ENCODE assay signal across 1 cellular context in the genomic region with DNA sequence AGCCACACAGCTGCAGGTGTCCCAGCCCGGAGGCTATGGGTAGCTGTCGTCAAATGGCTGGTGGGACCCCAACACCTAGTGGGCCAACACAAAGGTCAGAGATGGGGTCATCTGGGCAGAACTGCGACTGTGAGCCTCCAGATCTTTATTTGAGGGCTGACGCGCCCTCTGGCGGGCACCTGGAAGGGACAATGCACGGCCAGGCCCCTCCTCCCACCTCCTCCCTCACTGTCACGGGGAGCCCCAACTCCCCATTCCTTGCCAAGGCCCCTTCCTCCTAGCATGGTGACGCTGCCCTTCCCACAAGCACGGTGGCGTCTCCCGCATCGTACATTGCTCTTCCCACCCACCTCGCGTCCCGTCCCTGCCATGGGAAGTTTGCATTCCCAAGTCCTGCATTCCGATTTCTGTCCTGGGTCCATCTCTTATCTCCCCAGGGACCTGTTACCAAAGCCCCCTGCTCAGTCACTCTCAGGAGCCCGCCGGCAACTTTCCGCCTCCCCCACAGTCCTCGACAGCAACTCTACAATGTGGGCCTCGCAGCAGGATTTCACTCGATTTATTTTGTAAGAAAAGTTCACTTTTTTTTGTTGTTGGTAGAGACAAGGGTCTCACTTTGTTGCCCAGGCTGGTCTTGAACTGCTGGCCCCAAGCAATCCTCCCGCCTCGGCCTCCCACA.
TF ChIP-seq lines count a peak whose summit lies in the region.

No MANE protein-coding gene starts in this region.

TF ChIP-seq in SK-N-SH treated with all-trans-retinoic acid at 6 μM for 48 hours, 23 proteins besides CTCF, POLR2A, EP300 and RAD21 (continued from another document):
- TF ChIP-seq, protein P1, sequence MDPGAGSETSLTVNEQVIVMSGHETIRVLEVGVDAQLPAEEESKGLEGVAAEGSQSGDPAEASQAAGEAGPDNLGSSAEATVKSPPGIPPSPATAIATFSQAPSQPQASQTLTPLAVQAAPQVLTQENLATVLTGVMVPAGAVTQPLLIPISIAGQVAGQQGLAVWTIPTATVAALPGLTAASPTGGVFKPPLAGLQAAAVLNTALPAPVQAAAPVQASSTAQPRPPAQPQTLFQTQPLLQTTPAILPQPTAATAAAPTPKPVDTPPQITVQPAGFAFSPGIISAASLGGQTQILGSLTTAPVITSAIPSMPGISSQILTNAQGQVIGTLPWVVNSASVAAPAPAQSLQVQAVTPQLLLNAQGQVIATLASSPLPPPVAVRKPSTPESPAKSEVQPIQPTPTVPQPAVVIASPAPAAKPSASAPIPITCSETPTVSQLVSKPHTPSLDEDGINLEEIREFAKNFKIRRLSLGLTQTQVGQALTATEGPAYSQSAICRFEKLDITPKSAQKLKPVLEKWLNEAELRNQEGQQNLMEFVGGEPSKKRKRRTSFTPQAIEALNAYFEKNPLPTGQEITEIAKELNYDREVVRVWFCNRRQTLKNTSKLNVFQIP (CRISPR knock-in tag; IDR thresholded peaks at IDR 0.05; ENCODE audit: borderline replicate concordance, low read depth) = no peak
- TF ChIP-seq TOX (CRISPR knock-in tag; IDR thresholded peaks at IDR 0.05; ENCODE audit: borderline replicate concordance) (no peak), ZNF565 (CRISPR knock-in tag; conservative IDR thresholded peaks at IDR 0.05; ENCODE audit: low read depth) (no peak), ARNTL (CRISPR knock-in tag; IDR thresholded peaks at IDR 0.05; ENCODE audit: borderline replicate concordance, low read depth) (no peak), RARB (CRISPR knock-in tag; IDR thresholded peaks at IDR 0.05) (no peak), ZFP3 (CRISPR knock-in tag; IDR thresholded peaks at IDR 0.05) (no peak), ZC3H10 (CRISPR knock-in tag; IDR thresholded peaks at IDR 0.05) (no peak), ZNF70 (CRISPR knock-in tag; IDR thresholded peaks at IDR 0.05) (no peak), OSR1 (CRISPR knock-in tag; IDR thresholded peaks at IDR 0.05) (no peak), TCF4 (CRISPR knock-in tag; IDR thresholded peaks at IDR 0.05; ENCODE audit: borderline replicate concordance) (no peak), ZFP30 (CRISPR knock-in tag; IDR thresholded peaks at IDR 0.05) (no peak)
- TF ChIP-seq, protein P2, sequence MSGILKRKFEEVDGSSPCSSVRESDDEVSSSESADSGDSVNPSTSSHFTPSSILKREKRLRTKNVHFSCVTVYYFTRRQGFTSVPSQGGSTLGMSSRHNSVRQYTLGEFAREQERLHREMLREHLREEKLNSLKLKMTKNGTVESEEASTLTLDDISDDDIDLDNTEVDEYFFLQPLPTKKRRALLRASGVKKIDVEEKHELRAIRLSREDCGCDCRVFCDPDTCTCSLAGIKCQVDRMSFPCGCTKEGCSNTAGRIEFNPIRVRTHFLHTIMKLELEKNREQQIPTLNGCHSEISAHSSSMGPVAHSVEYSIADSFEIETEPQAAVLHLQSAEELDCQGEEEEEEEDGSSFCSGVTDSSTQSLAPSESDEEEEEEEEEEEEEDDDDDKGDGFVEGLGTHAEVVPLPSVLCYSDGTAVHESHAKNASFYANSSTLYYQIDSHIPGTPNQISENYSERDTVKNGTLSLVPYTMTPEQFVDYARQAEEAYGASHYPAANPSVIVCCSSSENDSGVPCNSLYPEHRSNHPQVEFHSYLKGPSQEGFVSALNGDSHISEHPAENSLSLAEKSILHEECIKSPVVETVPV (CRISPR knock-in tag; IDR thresholded peaks at IDR 0.05) = no peak
- TF ChIP-seq, protein P3, sequence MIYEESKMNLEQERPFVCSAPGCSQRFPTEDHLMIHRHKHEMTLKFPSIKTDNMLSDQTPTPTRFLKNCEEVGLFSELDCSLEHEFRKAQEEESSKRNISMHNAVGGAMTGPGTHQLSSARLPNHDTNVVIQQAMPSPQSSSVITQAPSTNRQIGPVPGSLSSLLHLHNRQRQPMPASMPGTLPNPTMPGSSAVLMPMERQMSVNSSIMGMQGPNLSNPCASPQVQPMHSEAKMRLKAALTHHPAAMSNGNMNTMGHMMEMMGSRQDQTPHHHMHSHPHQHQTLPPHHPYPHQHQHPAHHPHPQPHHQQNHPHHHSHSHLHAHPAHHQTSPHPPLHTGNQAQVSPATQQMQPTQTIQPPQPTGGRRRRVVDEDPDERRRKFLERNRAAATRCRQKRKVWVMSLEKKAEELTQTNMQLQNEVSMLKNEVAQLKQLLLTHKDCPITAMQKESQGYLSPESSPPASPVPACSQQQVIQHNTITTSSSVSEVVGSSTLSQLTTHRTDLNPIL (CRISPR knock-in tag; IDR thresholded peaks at IDR 0.05; ENCODE audit: low read depth) = no peak
